8 cellular contexts compared by ENCODE assay signal in genomic region chr2:74554821-74555531, GRCh38. TPM values are rescaled to one million over a fixed set of nuclear protein-coding genes. Genes with fewer than 3 reads are reported as not detected.
DNase-seq lines count a peak whose midpoint lies in the region; ATAC-seq and TF ChIP-seq lines count a peak whose summit lies in the region.

No MANE protein-coding gene starts in this region.

- no peaks in the 10 kb centered on the region for H3K9me3 ChIP-seq in A673 (ENCODE audit: low read depth, low read length, poor library complexity, severe bottlenecking)
- H3K9me3 ChIP-seq in liver (ENCODE audit: control insufficient read depth in 4 of 4, low read length in 3 of 4), result no peaks in the 10 kb centered on the region

- no peak for TF ChIP-seq CTCF in A673 (conservative IDR thresholded peaks at IDR 0.05; ENCODE audit: low read depth, low read length)
- TF ChIP-seq CTCF in liver (IDR thresholded peaks at IDR 0.05; ENCODE audit: low read depth, low read length, missing input control), result no peak

- H3K4me3 Mint-ChIP-seq in stimulated activated effector memory CD8-positive, alpha-beta T cell treated with anti-CD3 and anti-CD28 coated beads, Interleukin-12 subunit alpha, Interleukin-12 subunit beta, amount 100 ng/mL, for 72 hours, result peak overlapping the region; percentile 84

- peak overlapping the region; percentile 78 for H3K27ac ChIP-seq in A673 (ENCODE audit: low read depth, low read length, poor library complexity, severe bottlenecking)
- H3K27ac ChIP-seq in cingulate gyrus (ENCODE audit: low read depth, low read length), result peak overlapping the region; percentile 72
- peak overlapping the region; percentile 40 to 53 for H3K27ac ChIP-seq in liver (ENCODE audit: low read depth in 1 of 2, low read length in 2 of 2)

- no peak overlapping the region for H3K9ac ChIP-seq in liver (ENCODE audit: low read depth in 1 of 2, low read length in 2 of 2)

- no peaks in the 10 kb centered on the region for H3K4me1 ChIP-seq in A673 (ENCODE audit: insufficient read depth, low read length, poor library complexity, severe bottlenecking)
- H3K4me1 ChIP-seq in liver (ENCODE audit: control insufficient read depth in 4 of 4, insufficient read depth in 4 of 4, low read length in 3 of 4), result peaks cover 0 to 4% (median 2%) of the 10 kb centered on the region in 4 donors

- H3K36me3 Mint-ChIP-seq in stimulated activated effector memory CD8-positive, alpha-beta T cell treated with anti-CD3 and anti-CD28 coated beads, Interleukin-12 subunit alpha, Interleukin-12 subunit beta, amount 100 ng/mL, for 72 hours, result peaks cover 36% of the 10 kb centered on the region

- DNase-seq in A673 (ENCODE audit: low spot score) (peak; percentile 36), T-helper 2 cell (peak in 4 of 5 experiments; percentile 23 to 58 (median 33)), NCI-H2171 treated with DMSO at 0.1 percent for 48 hours (lab: John Stamatoyannopoulos, UW) (no peak)
- peak in 1 of 2 donors; percentile 74 for DNase-seq in stimulated activated effector memory CD8-positive, alpha-beta T cell treated with anti-CD3 and anti-CD28 coated beads, Interleukin-12 subunit alpha, Interleukin-12 subunit beta, amount 100 ng/mL, for 72 hours (ENCODE audit: low spot score in 2 of 2)

- H3K27me3 ChIP-seq in A673 (replicated peaks; ENCODE audit: insufficient read depth, low read depth, low read length, poor library complexity), result no peaks in the 10 kb centered on the region
- H3K27me3 ChIP-seq in liver (ENCODE audit: control insufficient read depth in 4 of 4, insufficient read depth in 4 of 4, low read length in 3 of 4), result no peaks in the 10 kb centered on the region

- H3K9me3 Mint-ChIP-seq in stimulated activated effector memory CD8-positive, alpha-beta T cell treated with anti-CD3 and anti-CD28 coated beads, Interleukin-12 subunit alpha, Interleukin-12 subunit beta, amount 100 ng/mL, for 72 hours, result no peaks in the 10 kb centered on the region

- TSS peak; percentile 54 for BruUV-seq in A673 (replicated peaks; lab: Mats Ljungman, UMichigan)

- peaks cover 33% of the 10 kb centered on the region for H3K4me1 Mint-ChIP-seq in stimulated activated effector memory CD8-positive, alpha-beta T cell treated with anti-CD3 and anti-CD28 coated beads, Interleukin-12 subunit alpha, Interleukin-12 subunit beta, amount 100 ng/mL, for 72 hours

- H3K4me3 ChIP-seq in A673 (ENCODE audit: low read depth, low read length, poor library complexity, severe bottlenecking), result peak overlapping the region; percentile 76
- peak overlapping the region; percentile 30 to 62 (median 53) for H3K4me3 ChIP-seq in liver (ENCODE audit: low read depth in 1 of 3, low read length in 3 of 3)

- no peak for TF ChIP-seq RAD21 in liver (IDR thresholded peaks at IDR 0.05)

- peak overlapping the region; percentile 93 for H3K27ac Mint-ChIP-seq in stimulated activated effector memory CD8-positive, alpha-beta T cell treated with anti-CD3 and anti-CD28 coated beads, Interleukin-12 subunit alpha, Interleukin-12 subunit beta, amount 100 ng/mL, for 72 hours

- WGBS in liver, result 12% methylated on average over 58 of the region's 58 CpGs

- ATAC-seq in GM18907 (IDR thresholded peaks at IDR 0.05; ENCODE audit: unreplicated experiment) (peak; percentile 43), HG03159 (IDR thresholded peaks at IDR 0.05; ENCODE audit: unreplicated experiment) (peak; percentile 62)
- ATAC-seq in stimulated activated effector memory CD8-positive, alpha-beta T cell treated with anti-CD3 and anti-CD28 coated beads, Interleukin-12 subunit alpha, Interleukin-12 subunit beta, amount 100 ng/mL, for 72 hours, result peak; percentile 67

- H3K36me3 ChIP-seq in A673 (ENCODE audit: insufficient read depth, low read length, poor library complexity, severe bottlenecking) (peaks cover 7% of the 10 kb centered on the region), liver (ENCODE audit: control insufficient read depth in 4 of 4, insufficient read depth in 3 of 4, low read depth in 1 of 4, low read length in 3 of 4) (no peaks in the 10 kb centered on the region)

- POLR2A ChIA-PET in A673 (lab: Charles Lee; ENCODE audit: low non-redundant PET), result no interaction called here

- intact Hi-C loops in A673 (cut with micrococcal nuclease; ENCODE audit: unreplicated experiment), result no loop called here

- CTCF ChIA-PET in A673 (lab: Charles Lee), result no interaction called here

TF ChIP-seq in liver, 16 proteins besides CTCF, POLR2A, EP300 and RAD21:
- TF ChIP-seq GABPA (IDR thresholded peaks at IDR 0.05 in 1 of 2, conservative IDR thresholded peaks at IDR 0.05 in 1 of 2), result no peak
- TF ChIP-seq YY1 (IDR thresholded peaks at IDR 0.05), result peak; percentile 24
TF ChIP-seq in liver: peak in this region for 1.

RNA-seq across cellular contexts. Expression of gene DOK1, which starts 0.5 kb away (rescaled TPM):
- total RNA-seq in A673 (2021) (18.4 and 20.7 TPM in 2 replicates), liver (1 to 10 TPM; 4.6 to 8.6 TPM)
- 1 to 10 TPM; 2.0 to 3.6 TPM for polyA plus RNA-seq in liver

RNA-seq across cellular contexts. Expression of gene LOXL3, which starts 1.2 kb away (rescaled TPM):
- total RNA-seq in A673 (2021), result 0.88 and 1.9 TPM in 2 replicates
- 1 to 10 TPM; 1.6 to 2.8 TPM for total RNA-seq in liver
- under 1 TPM; 0.31 to 0.98 TPM for polyA plus RNA-seq in liver

RNA-seq across cellular contexts. Expression of gene HTRA2, which starts 25.2 kb away (rescaled TPM):
- total RNA-seq in A673 (2021), result 35.1 and 37.7 TPM in 2 replicates
- 10 to 100 TPM; 18.7 to 81.8 TPM for total RNA-seq in liver
- polyA plus RNA-seq in liver, result 10 to 100 TPM; 13.3 to 18.2 TPM

RNA-seq across cellular contexts. Expression of gene AUP1, which starts 25.5 kb away (rescaled TPM):
- total RNA-seq in A673 (2021) (114 and 126 TPM in 2 replicates), liver (100 to 1,000 TPM in 1 of 2 donors, 10 to 100 TPM in 1; 62.6 to 126 TPM)
- 100 to 1,000 TPM in 1 of 2 donors, 10 to 100 TPM in 1; 96.4 to 122 TPM for polyA plus RNA-seq in liver

RNA-seq across cellular contexts. Expression of gene DQX1, which starts 28.9 kb away (rescaled TPM):
- 0.50 and 0.71 TPM in 2 replicates for total RNA-seq in A673 (2021)
- total RNA-seq in liver, result 1 to 10 TPM in 1 of 2 donors, under 1 TPM in 1; 0.08 to 1.0 TPM
- under 1 TPM in 1 of 2 donors, not detected in 1; 0.05 TPM for polyA plus RNA-seq in liver
